In genomic region chr17:223723-224471, GRCh38 we compare ENCODE assay signal across 16 cellular contexts. TPM values are rescaled to one million over a fixed set of nuclear protein-coding genes. Genes with fewer than 3 reads are reported as not detected.
"Had no signal": no experiment of that assay in that cellular context is flagged by ENCODE, and none has a peak within 500 bp of the region (broad histone marks: within the 10 kb centered on the region; RNA-seq: fewer than 3 reads in every experiment).

No MANE protein-coding gene starts in this region.

- H3K36me3 Mint-ChIP-seq: activated naive CD8-positive, alpha-beta T cell treated with anti-CD3 and anti-CD28 coated beads, Interleukin-2, amount 10 ng/mL, durations not matched to agents 7 days and 5 days; naive thymus-derived CD4-positive, alpha-beta T cell; type B pancreatic cell had no signal

- H3K4me1 Mint-ChIP-seq: activated naive CD8-positive, alpha-beta T cell treated with anti-CD3 and anti-CD28 coated beads, Interleukin-2, amount 10 ng/mL, durations not matched to agents 7 days and 5 days; naive thymus-derived CD4-positive, alpha-beta T cell had no signal

- H3K4me1 ChIP-seq: foreskin keratinocyte had no signal

- H3K27me3 ChIP-seq: foreskin keratinocyte had no signal

- H3K4me3 ChIP-seq: smooth muscle cell had no signal

- ATAC-seq: activated CD8-positive, alpha-beta T cell treated with anti-CD3 and anti-CD28 coated beads for 36 hours; activated T-cell treated with anti-CD3 and anti-CD28 coated beads, Interleukin-2, amount 50 U/mL, for 4 hours; foreskin keratinocyte; naive thymus-derived CD4-positive, alpha-beta T cell; stimulated activated naive CD8-positive, alpha-beta T cell treated with anti-CD3 and anti-CD28 coated beads, Interleukin-15, Interleukin-2, amounts not matched to agents 100 U/mL and 50 U/mL, for 24 hours had no signal

- H3K9me3 Mint-ChIP-seq: activated CD8-positive, alpha-beta T cell treated with anti-CD3 and anti-CD28 coated beads for 36 hours; activated naive CD8-positive, alpha-beta T cell treated with anti-CD3 and anti-CD28 coated beads, Interleukin-2, amount 10 ng/mL, durations not matched to agents 7 days and 5 days; activated T-cell treated with anti-CD3 and anti-CD28 coated beads, Interleukin-2, amount 50 U/mL, for 4 hours; dendritic cell treated with granulocyte-macrophage colony-stimulating factor and Interleukin-4, amounts not matched to agents 40 ng/mL and 50 ng/mL, for 4 days; naive thymus-derived CD4-positive, alpha-beta T cell; T-helper 1 cell treated with Interleukin-12 subunit alpha and Interleukin-12 subunit beta and Interleukin-4 antibody, amounts not matched to agents 30 μg/mL and 1 μg/mL, for 36 hours; type B pancreatic cell had no signal

- H3K27ac Mint-ChIP-seq: activated CD8-positive, alpha-beta T cell treated with anti-CD3 and anti-CD28 coated beads for 36 hours; activated naive CD8-positive, alpha-beta T cell treated with anti-CD3 and anti-CD28 coated beads, Interleukin-2, amount 10 ng/mL, durations not matched to agents 7 days and 5 days; dendritic cell treated with granulocyte-macrophage colony-stimulating factor and Interleukin-4, amounts not matched to agents 40 ng/mL and 50 ng/mL, for 4 days; T-helper 1 cell treated with Interleukin-12 subunit alpha and Interleukin-12 subunit beta and Interleukin-4 antibody, amounts not matched to agents 30 μg/mL and 1 μg/mL, for 36 hours; type B pancreatic cell had no signal

- H3K27ac ChIP-seq: foreskin keratinocyte had no signal

- H3K4me3 Mint-ChIP-seq: activated CD8-positive, alpha-beta T cell treated with anti-CD3 and anti-CD28 coated beads for 36 hours; activated naive CD8-positive, alpha-beta T cell treated with anti-CD3 and anti-CD28 coated beads, Interleukin-2, amount 10 ng/mL, durations not matched to agents 7 days and 5 days; activated T-cell treated with anti-CD3 and anti-CD28 coated beads, Interleukin-2, amount 50 U/mL, for 4 hours; dendritic cell treated with granulocyte-macrophage colony-stimulating factor and Interleukin-4, amounts not matched to agents 40 ng/mL and 50 ng/mL, for 4 days; naive thymus-derived CD4-positive, alpha-beta T cell; T-helper 1 cell treated with Interleukin-12 subunit alpha and Interleukin-12 subunit beta and Interleukin-4 antibody, amounts not matched to agents 30 μg/mL and 1 μg/mL, for 36 hours; type B pancreatic cell had no signal

- H3K27me3 Mint-ChIP-seq: activated CD8-positive, alpha-beta T cell treated with anti-CD3 and anti-CD28 coated beads for 36 hours; activated naive CD8-positive, alpha-beta T cell treated with anti-CD3 and anti-CD28 coated beads, Interleukin-2, amount 10 ng/mL, durations not matched to agents 7 days and 5 days; naive thymus-derived CD4-positive, alpha-beta T cell; type B pancreatic cell had no signal

- DNase-seq: activated CD4-positive, alpha-beta T cell treated with anti-CD3 and anti-CD28 coated beads for 48 hours; activated CD8-positive, alpha-beta T cell treated with anti-CD3 and anti-CD28 coated beads for 36 hours; activated effector memory CD4-positive, alpha-beta T cell treated with anti-CD3 and anti-CD28 coated beads, Interleukin-2, amount 50 U/mL, for 16 hours; activated naive CD8-positive, alpha-beta T cell treated with anti-CD3 and anti-CD28 coated beads, Interleukin-2, amount 10 ng/mL, durations not matched to agents 7 days and 5 days; activated T-cell treated with anti-CD3 and anti-CD28 coated beads, Interleukin-2, amount 50 U/mL, for 4 hours; cerebellar nuclear complex; effector memory CD4-positive, alpha-beta T cell; foreskin keratinocyte; glutamatergic neuron; mammary epithelial cell; naive thymus-derived CD4-positive, alpha-beta T cell; stimulated activated naive CD8-positive, alpha-beta T cell treated with anti-CD3 and anti-CD28 coated beads, Interleukin-15, Interleukin-2, amounts not matched to agents 100 U/mL and 50 U/mL, for 24 hours had no signal

RNA-seq across cellular contexts. Expression of gene DOC2B, which starts 42.4 kb away (rescaled TPM):
- total RNA-seq: activated CD8-positive, alpha-beta T cell treated with anti-CD3 and anti-CD28 coated beads for 36 hours; activated naive CD8-positive, alpha-beta T cell treated with anti-CD3 and anti-CD28 coated beads, Interleukin-2, amount 10 ng/mL, durations not matched to agents 7 days and 5 days; foreskin keratinocyte had no signal
- polyA plus RNA-seq: foreskin keratinocyte; mammary epithelial cell; naive thymus-derived CD4-positive, alpha-beta T cell had no signal
